Comparison of ENCODE assay signal across 1 cellular context in genomic region chr20:5056801-5057599, GRCh38.
TF ChIP-seq lines count a peak whose summit lies in the region.

No MANE protein-coding gene starts in this region.

TF ChIP-seq in HepG2, 621 proteins besides CTCF, POLR2A, EP300 and RAD21 (continued from another document):
- 0 out of 2 replicates have a peak, but pooled peaks have one; percentile 11 for TF ChIP-seq RARA (CRISPR knock-in tag; IDR thresholded peaks at IDR 0.05)
- TF ChIP-seq PRDM4 (CRISPR knock-in tag; IDR thresholded peaks at IDR 0.05; ENCODE audit: borderline replicate concordance), result 0 out of 2 replicates have a peak, but pooled peaks have one; percentile 47
- no peak for TF ChIP-seq GPBP1L1 (CRISPR knock-in tag; IDR thresholded peaks at IDR 0.05)
- TF ChIP-seq ZSCAN21 (CRISPR knock-in tag; IDR thresholded peaks at IDR 0.05; ENCODE audit: borderline replicate concordance), result no peak
- 0 out of 2 replicates have a peak, but pooled peaks have one; percentile 12 for TF ChIP-seq HOMEZ (CRISPR knock-in tag; IDR thresholded peaks at IDR 0.05; ENCODE audit: low read depth)
- TF ChIP-seq ZNF639 (CRISPR knock-in tag; conservative IDR thresholded peaks at IDR 0.05), result 0 out of 2 replicates have a peak, but pooled peaks have one; percentile 43
- peak; percentile 66 for TF ChIP-seq STAG1 (CRISPR knock-in tag; IDR thresholded peaks at IDR 0.05)
- no peak for TF ChIP-seq ZNF205 (CRISPR knock-in tag; IDR thresholded peaks at IDR 0.05)
- no peak for TF ChIP-seq NR2F1 (CRISPR knock-in tag; IDR thresholded peaks at IDR 0.05)
- TF ChIP-seq TEAD3 (CRISPR knock-in tag; optimal IDR thresholded peaks at IDR 0.05; ENCODE audit: borderline replicate concordance), result peak; percentile 32
- no peak for TF ChIP-seq E2F5 (CRISPR knock-in tag; conservative IDR thresholded peaks at IDR 0.05)
- TF ChIP-seq ESRRA (CRISPR knock-in tag; IDR thresholded peaks at IDR 0.05; ENCODE audit: low read depth), result no peak
- TF ChIP-seq HINFP (CRISPR knock-in tag; IDR thresholded peaks at IDR 0.05; ENCODE audit: low read depth), result 0 out of 2 replicates have a peak, but pooled peaks have one; percentile 28
- TF ChIP-seq ZNF644 (CRISPR knock-in tag; IDR thresholded peaks at IDR 0.05; ENCODE audit: low read depth), result peak; percentile 51; the same call in 1 of the 2 replicates
- TF ChIP-seq MTERF4 (CRISPR knock-in tag; IDR thresholded peaks at IDR 0.05), result no peak
- 0 out of 2 replicates have a peak, but pooled peaks have one; percentile 28 for TF ChIP-seq MIER2 (CRISPR knock-in tag; IDR thresholded peaks at IDR 0.05)
- peak; percentile 58; the same call in 1 of the 2 replicates for TF ChIP-seq KDM2A (CRISPR knock-in tag; IDR thresholded peaks at IDR 0.05; ENCODE audit: borderline replicate concordance, low read depth)
- TF ChIP-seq THRA (CRISPR knock-in tag; IDR thresholded peaks at IDR 0.05; ENCODE audit: borderline replicate concordance), result 0 out of 2 replicates have a peak, but pooled peaks have one; percentile 35
- TF ChIP-seq PPARG (CRISPR knock-in tag; conservative IDR thresholded peaks at IDR 0.05), result 0 out of 2 replicates have a peak, but pooled peaks have one; percentile 41
- TF ChIP-seq ZNF557 (CRISPR knock-in tag; IDR thresholded peaks at IDR 0.05), result no peak
- TF ChIP-seq ZC3H4 (CRISPR knock-in tag; IDR thresholded peaks at IDR 0.05; ENCODE audit: borderline replicate concordance), result no peak
- no peak for TF ChIP-seq SOX6 (IDR thresholded peaks at IDR 0.05)
- TF ChIP-seq SOX6 (CRISPR knock-in tag; IDR thresholded peaks at IDR 0.05), result 0 out of 2 replicates have a peak, but pooled peaks have one; percentile 23
- 0 out of 2 replicates have a peak, but pooled peaks have one; percentile 39 for TF ChIP-seq ZNF792 (CRISPR knock-in tag; IDR thresholded peaks at IDR 0.05)
- 0 out of 2 replicates have a peak, but pooled peaks have one; percentile 22 for TF ChIP-seq ZNF784 (CRISPR knock-in tag; IDR thresholded peaks at IDR 0.05; ENCODE audit: borderline replicate concordance)
- no peak for TF ChIP-seq ZNF567 (CRISPR knock-in tag; IDR thresholded peaks at IDR 0.05; ENCODE audit: borderline replicate concordance)
- 0 out of 2 replicates have a peak, but pooled peaks have one; percentile 51 for TF ChIP-seq ZNF598 (CRISPR knock-in tag; IDR thresholded peaks at IDR 0.05; ENCODE audit: borderline replicate concordance)
- peak; percentile 29; the same call in 1 of the 2 replicates for TF ChIP-seq MXD3 (CRISPR knock-in tag; IDR thresholded peaks at IDR 0.05)
- peak; percentile 93 for TF ChIP-seq ZNF263 (CRISPR knock-in tag; IDR thresholded peaks at IDR 0.05)
- no peak for TF ChIP-seq ZEB1 (IDR thresholded peaks at IDR 0.05; ENCODE audit: insufficient replicate concordance, low read depth)
- TF ChIP-seq CREB3 (CRISPR knock-in tag; IDR thresholded peaks at IDR 0.05), result no peak
- 0 out of 2 replicates have a peak, but pooled peaks have one; percentile 28 for TF ChIP-seq DZIP1 (CRISPR knock-in tag; IDR thresholded peaks at IDR 0.05)
- TF ChIP-seq SMC3 (IDR thresholded peaks at IDR 0.05; ENCODE audit: low read length), result peak; percentile 84
- 0 out of 2 replicates have a peak, but pooled peaks have one; percentile 25 for TF ChIP-seq ZGPAT (CRISPR knock-in tag; IDR thresholded peaks at IDR 0.05)
- TF ChIP-seq TSC22D2 (CRISPR knock-in tag; IDR thresholded peaks at IDR 0.05; ENCODE audit: borderline replicate concordance), result peak; percentile 78; the same call in 1 of the 2 replicates
- peak; percentile 47; the same call in 1 of the 2 replicates for TF ChIP-seq REPIN1 (CRISPR knock-in tag; IDR thresholded peaks at IDR 0.05; ENCODE audit: borderline replicate concordance, low read depth)
- TF ChIP-seq KLF16 (CRISPR knock-in tag; IDR thresholded peaks at IDR 0.05), result peak in 1 of 2 experiments; percentile 45; a peak in 1 of 4 replicates
- TF ChIP-seq ZKSCAN8 (CRISPR knock-in tag; IDR thresholded peaks at IDR 0.05; ENCODE audit: borderline replicate concordance), result 0 out of 2 replicates have a peak, but pooled peaks have one; percentile 57
- no peak for TF ChIP-seq MTA1 (CRISPR knock-in tag; IDR thresholded peaks at IDR 0.05; ENCODE audit: borderline replicate concordance)
